ENCODE assay signal across 22 cellular contexts in the genomic region with DNA sequence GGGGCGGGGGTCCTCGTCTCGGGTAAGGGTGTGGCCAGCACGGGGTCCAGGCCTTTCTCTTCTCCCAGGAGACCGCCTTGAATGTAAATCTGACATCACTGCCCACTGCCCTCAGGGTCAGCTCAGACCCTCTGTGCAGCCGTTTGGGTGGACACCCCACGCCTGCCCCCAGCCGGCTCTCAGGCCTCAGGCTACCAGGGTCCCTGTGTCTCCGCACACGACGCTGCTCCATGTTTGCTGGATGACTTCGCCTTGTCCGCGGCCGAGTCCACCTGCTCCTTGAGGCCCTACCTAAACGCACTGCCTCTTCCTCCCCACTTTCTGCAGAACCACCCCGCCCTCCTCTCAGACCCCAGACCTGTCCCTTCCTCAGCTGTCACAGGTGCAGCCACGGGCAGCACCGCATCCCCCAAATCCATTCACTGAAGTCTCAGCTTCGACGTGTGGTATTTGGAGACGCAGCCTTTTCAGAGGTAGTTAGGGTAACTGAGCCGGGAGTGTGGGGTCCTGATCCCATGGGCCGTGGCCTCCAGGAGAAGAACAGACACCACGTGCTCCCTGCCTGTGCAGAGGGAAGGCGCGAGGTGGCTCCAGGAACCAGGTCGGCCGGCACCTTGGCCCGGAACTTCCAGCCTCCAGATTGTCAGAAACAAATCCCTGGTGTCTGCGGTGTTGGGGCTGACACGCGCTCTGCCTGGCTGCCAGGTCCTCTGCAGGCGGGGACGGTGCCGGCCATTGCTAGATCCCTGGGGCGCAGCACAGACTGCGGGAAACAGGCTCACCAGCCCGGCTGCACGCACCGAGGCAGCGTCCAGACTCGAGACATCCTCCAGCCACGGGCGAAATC.
DNase-seq lines count a peak whose midpoint lies in the region; ATAC-seq and TF ChIP-seq lines count a peak whose summit lies in the region.
"Had no signal": no experiment of that assay in that cellular context is flagged by ENCODE, and none has a peak within 500 bp of the region (broad histone marks: within the 10 kb centered on the region; RNA-seq: fewer than 3 reads in every experiment).

No MANE protein-coding gene starts in this region.

- H3K27ac Mint-ChIP-seq in Calu3 (ENCODE audit: unreplicated experiment), result peak overlapping the region; percentile 23
- H3K27ac Mint-ChIP-seq: activated CD4-positive, alpha-beta T cell treated with anti-CD3 and anti-CD28 coated beads for 36 hours; CD4-positive, CD25-positive, alpha-beta regulatory T cell had no signal

- peaks cover 15% of the 10 kb centered on the region for H3K4me1 ChIP-seq in osteoblast (ENCODE audit: insufficient read depth, low read length)

- H3K4me3 Mint-ChIP-seq in Calu3 (ENCODE audit: low read depth, unreplicated experiment), result no peak overlapping the region
- H3K4me3 Mint-ChIP-seq: activated CD4-positive, alpha-beta T cell treated with anti-CD3 and anti-CD28 coated beads for 36 hours; CD4-positive, CD25-positive, alpha-beta regulatory T cell; naive thymus-derived CD4-positive, alpha-beta T cell had no signal

- no peaks in the 10 kb centered on the region for H3K9me3 Mint-ChIP-seq in Calu3 (ENCODE audit: low read depth, unreplicated experiment)
- H3K9me3 Mint-ChIP-seq: CD4-positive, CD25-positive, alpha-beta regulatory T cell; naive thymus-derived CD4-positive, alpha-beta T cell had no signal

- intact Hi-C loops in Calu3 (cut with micrococcal nuclease; ENCODE audit: unreplicated experiment), result loop anchor here (5.0 kb wide), 1 partner anchor 275 kb away; no protein-coding TSS in a partner anchor

- in situ Hi-C loops in GM13976 (cut with MboI; ENCODE audit: low sequenced_read_pairs, unreplicated experiment), result loop anchor here (25.0 kb wide), 1 partner anchor 275 kb away; no protein-coding TSS in a partner anchor

- no peak overlapping the region for H3K4me3 ChIP-seq in fibroblast of mammary gland (ENCODE audit: control insufficient read depth, low read depth, low read length)
- H3K4me3 ChIP-seq in osteoblast (ENCODE audit: insufficient read depth, low read length), result no peak overlapping the region
- H3K4me3 ChIP-seq: body of pancreas, esophagus squamous epithelium, gastroesophageal sphincter, suprapubic skin had no signal

- H3K9me3 ChIP-seq in osteoblast (ENCODE audit: low read depth, low read length), result no peaks in the 10 kb centered on the region
- H3K9me3 ChIP-seq: body of pancreas, esophagus squamous epithelium, gastroesophageal sphincter, suprapubic skin had no signal

- H3K36me3 ChIP-seq in osteoblast (ENCODE audit: insufficient read depth, low read length), result no peaks in the 10 kb centered on the region
- H3K36me3 ChIP-seq: esophagus squamous epithelium, gastroesophageal sphincter, suprapubic skin had no signal

- no peak for ATAC-seq in HG02981 (IDR thresholded peaks at IDR 0.05; ENCODE audit: unreplicated experiment)
- ATAC-seq: activated CD4-positive, alpha-beta T cell treated with anti-CD3 and anti-CD28 coated beads for 36 hours; body of pancreas; gastroesophageal sphincter; naive thymus-derived CD4-positive, alpha-beta T cell had no signal

- DNase-seq in Calu3 (no peak), GM13976 (ENCODE audit: low spot score) (peak; percentile 20), fibroblast of mammary gland (ENCODE audit: low read depth) (peak; percentile 13), osteoblast (ENCODE audit: insufficient read length, low spot score, missing footprints) (peak; percentile 54), Kasumi-1 (lab: John Stamatoyannopoulos, UW) (no peak), MV-4-11 (lab: John Stamatoyannopoulos, UW) (no peak)
- DNase-seq: activated CD4-positive, alpha-beta T cell treated with anti-CD3 and anti-CD28 coated beads for 36 hours; activated gamma-delta T cell; body of pancreas; CD4-positive, CD25-positive, alpha-beta regulatory T cell; DMS153; esophagus squamous epithelium; GF-D8; KG1; mesendoderm; naive thymus-derived CD4-positive, alpha-beta T cell; NCI-H1694; NCI-H69 had no signal

- no peak overlapping the region for H2AFZ ChIP-seq in osteoblast (ENCODE audit: low read length)
- H2AFZ ChIP-seq: parathyroid adenoma had no signal

- H3K27ac ChIP-seq in osteoblast (ENCODE audit: low read depth, low read length), result no peak overlapping the region
- H3K27ac ChIP-seq: body of pancreas, esophagus squamous epithelium, gastroesophageal sphincter, parathyroid adenoma, suprapubic skin had no signal

- H3K4me2 ChIP-seq in osteoblast (ENCODE audit: insufficient read depth, low read length), result no peak overlapping the region

- no TSS peak for BruUV-seq in Calu3 (replicated peaks; lab: Mats Ljungman, UMichigan)

- no peak for TF ChIP-seq CTCF in Calu3 (IDR thresholded peaks at IDR 0.05; ENCODE audit: unreplicated experiment)
- TF ChIP-seq CTCF in GM13976 (IDR thresholded peaks at IDR 0.05; ENCODE audit: borderline replicate concordance, control extremely low read depth, extremely low read depth, insufficient read depth, missing control alignments), result no peak
- TF ChIP-seq CTCF in fibroblast of mammary gland (conservative IDR thresholded peaks at IDR 0.05; ENCODE audit: control insufficient read depth, insufficient read depth, low read depth, low read length), result no peak
- TF ChIP-seq CTCF in osteoblast (IDR thresholded peaks at IDR 0.05; ENCODE audit: extremely low read depth, low read depth, low read length), result no peak

- H4K20me1 ChIP-seq in osteoblast (ENCODE audit: insufficient read depth, low read length), result no peaks in the 10 kb centered on the region

- peaks cover 59% of the 10 kb centered on the region for H3K36me3 Mint-ChIP-seq in Calu3 (ENCODE audit: insufficient read depth, unreplicated experiment)
- H3K36me3 Mint-ChIP-seq: CD4-positive, CD25-positive, alpha-beta regulatory T cell had no signal

- no peaks in the 10 kb centered on the region for H3K4me1 Mint-ChIP-seq in Calu3 (ENCODE audit: low read depth, unreplicated experiment)

- no peaks in the 10 kb centered on the region for H3K27me3 ChIP-seq in osteoblast (ENCODE audit: insufficient read depth, low read length)
- H3K27me3 ChIP-seq: body of pancreas, gastroesophageal sphincter had no signal

- CTCF ChIA-PET in Calu3 (lab: Charles Lee), result no interaction called here

- no peaks in the 10 kb centered on the region for H3K27me3 Mint-ChIP-seq in Calu3 (ENCODE audit: unreplicated experiment)

- no peaks in the 10 kb centered on the region for H3K79me2 ChIP-seq in osteoblast (ENCODE audit: insufficient read depth, low read length)
- H3K79me2 ChIP-seq: parathyroid adenoma had no signal

Comparison
In these comparisons a context has a peak if more than half of its experiments do, and no peak if none do; other contexts are left out.
1. DNase-seq: peak in GM13976 (single experiment), fibroblast of mammary gland (single experiment) and osteoblast (single experiment); none in Calu3 (single experiment), Kasumi-1 (0 of 2) and MV-4-11 (single experiment).